In the genomic region with DNA sequence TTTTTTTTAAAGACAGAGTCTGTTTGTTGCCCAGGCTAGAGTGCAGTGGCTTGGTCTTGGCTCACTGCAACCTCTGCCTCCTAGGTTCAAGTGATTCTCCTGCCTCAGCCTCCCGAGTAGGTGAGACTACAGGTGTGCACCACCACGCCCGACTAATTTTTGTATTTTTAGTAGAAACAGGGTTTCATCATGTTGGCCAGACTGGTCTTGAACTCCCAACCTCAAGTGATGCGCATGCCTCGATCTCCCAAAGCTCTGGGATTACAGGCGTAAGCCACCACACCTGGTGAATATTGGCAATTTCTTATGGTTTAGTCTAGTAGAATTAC, we compare ENCODE assay signal across 8 cellular contexts. TPM values are rescaled to one million over a fixed set of nuclear protein-coding genes. Genes with fewer than 3 reads are reported as not detected.
DNase-seq lines count a peak whose midpoint lies in the region; ATAC-seq and TF ChIP-seq lines count a peak whose summit lies in the region.
"Not testable (repeated sequence)": the region's sequence is repeated elsewhere in the genome, so short reads cannot be mapped to it uniquely, and the experiment has no call there.

No MANE protein-coding gene starts in this region.

- peak overlapping the region; percentile 94 for H3K27ac Mint-ChIP-seq in CD8-positive, alpha-beta T cell
- H3K27ac Mint-ChIP-seq in activated B cell treated with CpG ODN at 0.5 μM for 24 hours, result peak overlapping the region; percentile 76
- H3K27ac Mint-ChIP-seq in activated T-cell treated with anti-CD3 and anti-CD28 coated beads, Interleukin-2, amount 50 U/mL, for 72 hours, result peak overlapping the region; percentile 88
- peak overlapping the region; percentile 97 for H3K27ac Mint-ChIP-seq in activated naive CD8-positive, alpha-beta T cell treated with anti-CD3 and anti-CD28 coated beads for 36 hours
- H3K27ac Mint-ChIP-seq in natural killer cell treated with Interleukin-12 subunit alpha and Interleukin-12 subunit beta and Interleukin-15 and Interleukin-18, amount 100 ng/mL, for 72 hours, result peak overlapping the region; percentile 82 to 96

- H3K4me2 ChIP-seq in OCI-LY1 (ENCODE audit: low read length), result not testable (repeated sequence)

- not testable (repeated sequence) for H4K20me1 ChIP-seq in OCI-LY1 (ENCODE audit: insufficient read depth, low read length)

- H3K36me3 ChIP-seq in CD8-positive, alpha-beta T cell (ENCODE audit: insufficient read depth, low read length); OCI-LY1 (ENCODE audit: insufficient read depth, low read length); effector memory CD4-positive, alpha-beta T cell (ENCODE audit: control insufficient read depth, insufficient read depth, low read length); thyroid gland: not testable (repeated sequence)

- H3K4me3 Mint-ChIP-seq in CD8-positive, alpha-beta T cell, result peak overlapping the region; percentile 81
- H3K4me3 Mint-ChIP-seq in activated B cell treated with CpG ODN at 0.5 μM for 24 hours, result peak overlapping the region; percentile 59
- H3K4me3 Mint-ChIP-seq in activated T-cell treated with anti-CD3 and anti-CD28 coated beads, Interleukin-2, amount 50 U/mL, for 72 hours, result peak overlapping the region; percentile 29 to 73
- H3K4me3 Mint-ChIP-seq in activated naive CD8-positive, alpha-beta T cell treated with anti-CD3 and anti-CD28 coated beads for 36 hours, result peak overlapping the region; percentile 59
- H3K4me3 Mint-ChIP-seq in natural killer cell treated with Interleukin-12 subunit alpha and Interleukin-12 subunit beta and Interleukin-15 and Interleukin-18, amount 100 ng/mL, for 72 hours, result peak overlapping the region; percentile 77

- H3K9me2 ChIP-seq in OCI-LY1 (ENCODE audit: low read depth, low read length), result not testable (repeated sequence)

- not testable (repeated sequence) for TF ChIP-seq CTCF in CD8-positive, alpha-beta T cell (IDR thresholded peaks at IDR 0.05); OCI-LY1 (IDR thresholded peaks at IDR 0.05; ENCODE audit: low read length); activated B cell treated with CpG ODN at 0.5 μM for 24 hours (IDR thresholded peaks at IDR 0.05); thyroid gland (IDR thresholded peaks at IDR 0.05)

- not testable (repeated sequence) for H2AFZ ChIP-seq in OCI-LY1 (ENCODE audit: low read length)

- H3F3A ChIP-seq in OCI-LY1 (ENCODE audit: insufficient read depth, low read length), result not testable (repeated sequence)

- H3K27me3 Mint-ChIP-seq in CD8-positive, alpha-beta T cell (ENCODE audit: low read depth); activated B cell treated with CpG ODN at 0.5 μM for 24 hours; activated T-cell treated with anti-CD3 and anti-CD28 coated beads, Interleukin-2, amount 50 U/mL, for 72 hours (ENCODE audit: low read depth); natural killer cell treated with Interleukin-12 subunit alpha and Interleukin-12 subunit beta and Interleukin-15 and Interleukin-18, amount 100 ng/mL, for 72 hours: not testable (repeated sequence)
- H3K27me3 Mint-ChIP-seq in activated naive CD8-positive, alpha-beta T cell treated with anti-CD3 and anti-CD28 coated beads for 36 hours, result peaks cover 12% of the 10 kb centered on the region

- H3K36me3 Mint-ChIP-seq in CD8-positive, alpha-beta T cell, result peaks cover 35% of the 10 kb centered on the region
- H3K36me3 Mint-ChIP-seq in activated B cell treated with CpG ODN at 0.5 μM for 24 hours (ENCODE audit: low read depth), result peaks cover 13% of the 10 kb centered on the region
- H3K36me3 Mint-ChIP-seq in activated T-cell treated with anti-CD3 and anti-CD28 coated beads, Interleukin-2, amount 50 U/mL, for 72 hours (ENCODE audit: insufficient read depth in 2 of 2), result peaks cover 8 to 24% of the 10 kb centered on the region in 2 donors
- H3K36me3 Mint-ChIP-seq in activated naive CD8-positive, alpha-beta T cell treated with anti-CD3 and anti-CD28 coated beads for 36 hours, result peaks cover 69% of the 10 kb centered on the region
- H3K36me3 Mint-ChIP-seq in natural killer cell treated with Interleukin-12 subunit alpha and Interleukin-12 subunit beta and Interleukin-15 and Interleukin-18, amount 100 ng/mL, for 72 hours, result peaks cover 14% of the 10 kb centered on the region

- H3K27me3 ChIP-seq in CD8-positive, alpha-beta T cell (ENCODE audit: insufficient read depth, low read length); OCI-LY1 (ENCODE audit: insufficient read depth, low read length); effector memory CD4-positive, alpha-beta T cell (replicated peaks; ENCODE audit: control insufficient read depth, insufficient read depth, low read length, poor library complexity, severe bottlenecking); thyroid gland: not testable (repeated sequence)

- intact Hi-C loops in CD8-positive, alpha-beta T cell (cut with DNase I, micrococcal nuclease); thyroid gland (cut with DNase I): not testable (repeated sequence)
- intact Hi-C loops in activated B cell treated with CpG ODN at 0.5 μM for 24 hours (cut with micrococcal nuclease), result loop anchor here (1.0 to 10.0 kb wide), 3 partner anchors 10 to 78 kb away; no protein-coding TSS in a partner anchor

- not testable (repeated sequence) for DNase-seq in CD8-positive, alpha-beta T cell; activated B cell treated with CpG ODN at 0.5 μM for 24 hours; activated T-cell treated with anti-CD3 and anti-CD28 coated beads, Interleukin-2, amount 50 U/mL, for 72 hours; activated naive CD8-positive, alpha-beta T cell treated with anti-CD3 and anti-CD28 coated beads for 36 hours; effector memory CD4-positive, alpha-beta T cell; natural killer cell treated with Interleukin-12 subunit alpha and Interleukin-12 subunit beta and Interleukin-15 and Interleukin-18, amount 100 ng/mL, for 72 hours (ENCODE audit: low spot score); thyroid gland

- not testable (repeated sequence) for ATAC-seq in CD8-positive, alpha-beta T cell; activated B cell treated with CpG ODN at 0.5 μM for 24 hours (ENCODE audit: low read depth); activated T-cell treated with anti-CD3 and anti-CD28 coated beads, Interleukin-2, amount 50 U/mL, for 72 hours (replicated peaks in 1 of 2); natural killer cell treated with Interleukin-12 subunit alpha and Interleukin-12 subunit beta and Interleukin-15 and Interleukin-18, amount 100 ng/mL, for 72 hours

- H3K9ac ChIP-seq in OCI-LY1 (ENCODE audit: low read length), result not testable (repeated sequence)

- not testable (repeated sequence) for H3K9me3 ChIP-seq in CD8-positive, alpha-beta T cell (ENCODE audit: low read length); OCI-LY1 (ENCODE audit: low read length); effector memory CD4-positive, alpha-beta T cell (ENCODE audit: control insufficient read depth, low read length); thyroid gland

- H3K79me2 ChIP-seq in OCI-LY1 (ENCODE audit: insufficient read depth, low read length), result peaks cover 90% of the 10 kb centered on the region

- not testable (repeated sequence) for H3K9me3 Mint-ChIP-seq in CD8-positive, alpha-beta T cell; activated B cell treated with CpG ODN at 0.5 μM for 24 hours; activated T-cell treated with anti-CD3 and anti-CD28 coated beads, Interleukin-2, amount 50 U/mL, for 72 hours; activated naive CD8-positive, alpha-beta T cell treated with anti-CD3 and anti-CD28 coated beads for 36 hours; natural killer cell treated with Interleukin-12 subunit alpha and Interleukin-12 subunit beta and Interleukin-15 and Interleukin-18, amount 100 ng/mL, for 72 hours

- TF ChIP-seq POLR2A in thyroid gland (IDR thresholded peaks at IDR 0.05), result not testable (repeated sequence)

- CTCF ChIA-PET in CD8-positive, alpha-beta T cell (lab: Charles Lee), result interaction anchor here (1.5 kb wide), 1 partner anchor 14 kb away, joined by 7 read pairs; no protein-coding TSS in a partner anchor
- CTCF ChIA-PET in activated B cell treated with CpG ODN at 0.5 μM for 24 hours (lab: Charles Lee), result interaction anchor here (1.4 kb wide), 1 partner anchor 13 kb away, joined by 4 read pairs; no protein-coding TSS in a partner anchor

- H3K4me1 ChIP-seq in CD8-positive, alpha-beta T cell (ENCODE audit: insufficient read depth, low read length), result peaks cover 88% of the 10 kb centered on the region
- H3K4me1 ChIP-seq in OCI-LY1 (ENCODE audit: insufficient read depth, low read length, severe bottlenecking) (peaks cover 77% of the 10 kb centered on the region), thyroid gland (peaks cover 34% of the 10 kb centered on the region in 2 donors)
- peaks cover 18% of the 10 kb centered on the region for H3K4me1 ChIP-seq in effector memory CD4-positive, alpha-beta T cell (ENCODE audit: control insufficient read depth, insufficient read depth, low read length, poor library complexity, severe bottlenecking)

- POLR2A ChIA-PET in CD8-positive, alpha-beta T cell (lab: Charles Lee), result interaction anchor here (1.4 to 15.2 kb wide), 4 partner anchors 16 to 100 kb away, joined by 5 to 239 read pairs (median 5); a partner anchor contains a TSS
- POLR2A ChIA-PET in activated B cell treated with CpG ODN at 0.5 μM for 24 hours (lab: Charles Lee), result interaction anchor here (3.2 to 7.4 kb wide), 2 partner anchors 14 to 15 kb away, joined by 28 to 94 read pairs; a partner anchor contains a TSS

- H3K4me1 Mint-ChIP-seq in CD8-positive, alpha-beta T cell (ENCODE audit: low read depth), result peaks cover 77% of the 10 kb centered on the region
- peaks cover 95% of the 10 kb centered on the region for H3K4me1 Mint-ChIP-seq in activated B cell treated with CpG ODN at 0.5 μM for 24 hours
- peaks cover 100% of the 10 kb centered on the region for H3K4me1 Mint-ChIP-seq in activated T-cell treated with anti-CD3 and anti-CD28 coated beads, Interleukin-2, amount 50 U/mL, for 72 hours (ENCODE audit: low read depth)
- H3K4me1 Mint-ChIP-seq in activated naive CD8-positive, alpha-beta T cell treated with anti-CD3 and anti-CD28 coated beads for 36 hours, result peaks cover 86% of the 10 kb centered on the region
- peaks cover 63 to 74% of the 10 kb centered on the region in 2 donors for H3K4me1 Mint-ChIP-seq in natural killer cell treated with Interleukin-12 subunit alpha and Interleukin-12 subunit beta and Interleukin-15 and Interleukin-18, amount 100 ng/mL, for 72 hours (ENCODE audit: low read depth in 2 of 2)

- H3K4me3 ChIP-seq in CD8-positive, alpha-beta T cell (ENCODE audit: low read depth, low read length); OCI-LY1 (ENCODE audit: low read depth, low read length, poor library complexity, severe bottlenecking); effector memory CD4-positive, alpha-beta T cell (ENCODE audit: insufficient read depth, low read depth, low read length, poor library complexity, severe bottlenecking); thyroid gland (replicated peaks in 1 of 3): not testable (repeated sequence)

- 79 to 84% methylated on average over 6 of the region's 6 CpGs for WGBS in thyroid gland, 2 donors

- H3K27ac ChIP-seq in CD8-positive, alpha-beta T cell (ENCODE audit: low read depth, low read length), result not testable (repeated sequence)
- H3K27ac ChIP-seq in OCI-LY1 (ENCODE audit: low read depth, low read length, poor library complexity, severe bottlenecking) (peak overlapping the region; percentile 45), thyroid gland (peak overlapping the region in 2 of 3 donors; percentile 70 to 71)
- H3K27ac ChIP-seq in effector memory CD4-positive, alpha-beta T cell (ENCODE audit: insufficient read depth, low read length, poor library complexity, severe bottlenecking), result peak overlapping the region; percentile 2

RNA-seq across cellular contexts. Expression of a gene that starts 14.9 kb away (rescaled TPM):
- total RNA-seq in CD8-positive, alpha-beta T cell, result 100 to 1,000 TPM; 340 to 348 TPM
- total RNA-seq in activated B cell treated with CpG ODN at 0.5 μM for 24 hours (114 and 122 TPM in 2 replicates), thyroid gland (10 to 100 TPM; 74.9 to 92.5 (median 83.8) TPM)
- 100 to 1,000 TPM; 147 to 151 TPM for total RNA-seq in activated T-cell treated with anti-CD3 and anti-CD28 coated beads, Interleukin-2, amount 50 U/mL, for 72 hours
- total RNA-seq in activated naive CD8-positive, alpha-beta T cell treated with anti-CD3 and anti-CD28 coated beads for 36 hours, result 100 to 1,000 TPM; 112 to 116 TPM
- 100 to 1,000 TPM in 1 of 2 donors, 10 to 100 TPM in 1; 78.2 to 120 TPM for total RNA-seq in natural killer cell treated with Interleukin-12 subunit alpha and Interleukin-12 subunit beta and Interleukin-15 and Interleukin-18, amount 100 ng/mL, for 72 hours
